Comparison of ENCODE assay signal across 12 cellular contexts in genomic region chr19:15468675-15469512, GRCh38. TPM values are rescaled to one million over a fixed set of nuclear protein-coding genes. Genes with fewer than 3 reads are reported as not detected.
DNase-seq lines count a peak whose midpoint lies in the region; ATAC-seq, FAIRE-seq and TF ChIP-seq lines count a peak whose summit lies in the region.
"Had no signal": no experiment of that assay in that cellular context is flagged by ENCODE, and none has a peak within 500 bp of the region (broad histone marks: within the 10 kb centered on the region; RNA-seq: fewer than 3 reads in every experiment).

No MANE protein-coding gene starts in this region.

- H3K36me3 Mint-ChIP-seq in CD4-positive, CD25-positive, alpha-beta regulatory T cell = peaks cover under 1% of the 10 kb centered on the region
- no peaks in the 10 kb centered on the region; a peak in 1 of 7 replicates for H3K36me3 Mint-ChIP-seq in H9 (ENCODE audit: insufficient read depth in 1 of 3, low read depth in 3 of 3)
- no peaks in the 10 kb centered on the region for H3K36me3 Mint-ChIP-seq in natural killer cell treated with Interleukin-12 subunit alpha and Interleukin-12 subunit beta and Interleukin-15 and Interleukin-18, amount 100 ng/mL, for 72 hours

- H3K4me3 Mint-ChIP-seq in CD4-positive, CD25-positive, alpha-beta regulatory T cell = peak overlapping the region; percentile 34 to 92 (median 90)
- peak overlapping the region in 1 of 2 experiments; percentile 81; a peak in 4 of 5 replicates for H3K4me3 Mint-ChIP-seq in H9
- H3K4me3 Mint-ChIP-seq in natural killer cell treated with Interleukin-12 subunit alpha and Interleukin-12 subunit beta and Interleukin-15 and Interleukin-18, amount 100 ng/mL, for 72 hours = peak overlapping the region; percentile 80

- no peak overlapping the region for H3K9ac ChIP-seq in H9 (ENCODE audit: extremely low read depth, insufficient read length, low read length)
- H3K9ac ChIP-seq in GM12878 (ENCODE audit: control insufficient read depth, insufficient read depth, low read length) = no peak overlapping the region

- POLR2A ChIA-PET in GM12878 (lab: Charles Lee) = no interaction called here

- BruUV-seq in GM12878 (replicated peaks; lab: Mats Ljungman, UMichigan) = no TSS peak

- in situ Hi-C loops in GM12878 (cut with MboI) = no loop called here

- H4K91ac ChIP-seq in H9 (ENCODE audit: insufficient read length, low read depth, low read length) = no peak overlapping the region

- H3K27me3 ChIP-seq in CD4-positive, CD25-positive, alpha-beta regulatory T cell (ENCODE audit: control insufficient read depth, insufficient read depth, low read length) = no peaks in the 10 kb centered on the region
- peaks cover 11% of the 10 kb centered on the region; the same call in 1 of the 2 replicates for H3K27me3 ChIP-seq in H9 (ENCODE audit: insufficient read depth, low read length)
- H3K27me3 ChIP-seq in GM12878 (replicated peaks in 1 of 2; ENCODE audit: control insufficient read depth in 2 of 2, insufficient read depth in 2 of 2, low read length in 1 of 2) = no peaks in the 10 kb centered on the region

- H3K79me2 ChIP-seq in H9 (ENCODE audit: insufficient read depth, low read length) (no peaks in the 10 kb centered on the region), GM12878 (ENCODE audit: control insufficient read depth, insufficient read depth, low read length) (peaks cover 9% of the 10 kb centered on the region)

- H2BK5ac ChIP-seq in H9 (ENCODE audit: insufficient read length, low read length) = no peak overlapping the region

- H3K79me1 ChIP-seq in H9 (ENCODE audit: insufficient read depth, low read depth, low read length, poor library complexity, severe bottlenecking) = no peaks in the 10 kb centered on the region

- H3K23ac ChIP-seq in H9 (ENCODE audit: insufficient read length, low read depth, low read length) = no peak overlapping the region

- TF ChIP-seq EP300 in GM12878 (IDR thresholded peaks at IDR 0.05; ENCODE audit: borderline replicate concordance in 1 of 2, control insufficient read depth in 1 of 2, low read depth in 2 of 2, low read length in 2 of 2) = no peak

- no peak overlapping the region for H3K4ac ChIP-seq in H9 (ENCODE audit: low read depth, low read length)

- H2BK120ac ChIP-seq in H9 (ENCODE audit: low read depth, low read length, poor library complexity, severe bottlenecking) = no peak overlapping the region

- TF ChIP-seq CTCF in H9 (conservative IDR thresholded peaks at IDR 0.05) = no peak
- no peak for TF ChIP-seq CTCF in GM12878 (IDR thresholded peaks at IDR 0.05 in 2 of 3, conservative IDR thresholded peaks at IDR 0.05 in 1 of 3; ENCODE audit: control insufficient read depth in 2 of 3, extremely low read depth in 1 of 3, insufficient read depth in 1 of 3, low read depth in 3 of 3, low read length in 3 of 3)

- H2AK5ac ChIP-seq in H9 (ENCODE audit: insufficient read length, low read length) = no peak overlapping the region

- H3K18ac ChIP-seq in H9 (ENCODE audit: insufficient read length, low read depth, low read length) = no peak overlapping the region

- TF ChIP-seq RAD21 in GM12878 (IDR thresholded peaks at IDR 0.05; ENCODE audit: insufficient read depth, low read depth, low read length) = no peak

- no peak overlapping the region for H4K8ac ChIP-seq in H9 (replicated peaks; ENCODE audit: insufficient read length, low read depth, low read length)

- no peaks in the 10 kb centered on the region for H3K36me3 ChIP-seq in CD4-positive, CD25-positive, alpha-beta regulatory T cell (ENCODE audit: control insufficient read depth, insufficient read depth, low read length)
- no peaks in the 10 kb centered on the region for H3K36me3 ChIP-seq in GM12878 (ENCODE audit: control insufficient read depth in 2 of 2, insufficient read depth in 2 of 2, low read length in 1 of 2)
- H3K36me3 ChIP-seq: adrenal gland had no signal

- intact Hi-C loops in GM12878 (cut with micrococcal nuclease; ENCODE audit: unreplicated experiment) = loop anchor here (5.0 to 10.0 kb wide), 2 partner anchors 54 to 88 kb away; partner anchors contain the start of gene AKAP8L

- no peak overlapping the region for H3K56ac ChIP-seq in H9 (ENCODE audit: insufficient read length, low read depth, low read length)

- no peak for TF ChIP-seq POLR2A in GM12878 (IDR thresholded peaks at IDR 0.05; ENCODE audit: low read depth, low read length)

- H2BK20ac ChIP-seq in H9 (ENCODE audit: low read depth, low read length, poor library complexity, severe bottlenecking) = no peak overlapping the region

- H3K9me3 ChIP-seq in CD4-positive, CD25-positive, alpha-beta regulatory T cell (ENCODE audit: control insufficient read depth in 2 of 2, low read length in 2 of 2) = no peaks in the 10 kb centered on the region
- H3K9me3 ChIP-seq in H9 (ENCODE audit: control insufficient read depth, low read depth, low read length) = no peaks in the 10 kb centered on the region
- no peaks in the 10 kb centered on the region; the same call in 2 of the 3 replicates for H3K9me3 ChIP-seq in GM12878 (replicated peaks; ENCODE audit: control insufficient read depth, insufficient read depth, low read length)
- H3K9me3 ChIP-seq: adrenal gland had no signal

- RAD21 ChIA-PET in GM12878 (lab: Charles Lee; ENCODE audit: unreplicated experiment) = interaction anchor here (1.0 kb wide), 1 partner anchor 87 kb away, joined by 3 read pairs; no protein-coding TSS in a partner anchor

- peaks cover 0 to 1% (median 0%) of the 10 kb centered on the region in 7 donors for H3K9me3 Mint-ChIP-seq in CD4-positive, CD25-positive, alpha-beta regulatory T cell
- peaks cover 4 to 32% of the 10 kb centered on the region in 2 experiments; a peak in 3 of 5 replicates for H3K9me3 Mint-ChIP-seq in H9
- H3K9me3 Mint-ChIP-seq in natural killer cell treated with Interleukin-12 subunit alpha and Interleukin-12 subunit beta and Interleukin-15 and Interleukin-18, amount 100 ng/mL, for 72 hours = no peaks in the 10 kb centered on the region

- H4K5ac ChIP-seq in H9 (ENCODE audit: insufficient read length, low read depth, low read length) = no peak overlapping the region

- no peak overlapping the region for H3K14ac ChIP-seq in H9 (ENCODE audit: insufficient read depth, low read length)

- no peaks in the 10 kb centered on the region for H3K27me3 Mint-ChIP-seq in CD4-positive, CD25-positive, alpha-beta regulatory T cell
- peaks cover 54% of the 10 kb centered on the region for H3K27me3 Mint-ChIP-seq in H9 (ENCODE audit: low read depth)
- peaks cover 0 to 8% of the 10 kb centered on the region in 2 donors for H3K27me3 Mint-ChIP-seq in natural killer cell treated with Interleukin-12 subunit alpha and Interleukin-12 subunit beta and Interleukin-15 and Interleukin-18, amount 100 ng/mL, for 72 hours

- peak overlapping the region; percentile 77 to 90 (median 78) for H3K27ac Mint-ChIP-seq in CD4-positive, CD25-positive, alpha-beta regulatory T cell
- no peak overlapping the region for H3K27ac Mint-ChIP-seq in H9
- H3K27ac Mint-ChIP-seq in natural killer cell treated with Interleukin-12 subunit alpha and Interleukin-12 subunit beta and Interleukin-15 and Interleukin-18, amount 100 ng/mL, for 72 hours = peak overlapping the region; percentile 22 to 84

- no peak overlapping the region for H3K27ac ChIP-seq in CD4-positive, CD25-positive, alpha-beta regulatory T cell (ENCODE audit: insufficient read depth, low read length, poor library complexity, severe bottlenecking)
- H3K27ac ChIP-seq in H9 (ENCODE audit: insufficient read length, low read depth, low read length) (no peak overlapping the region), GM12878 (ENCODE audit: control insufficient read depth, insufficient read depth) (no peak overlapping the region)
- H3K27ac ChIP-seq: adrenal gland, VCaP had no signal

- H3K23me2 ChIP-seq in H9 (ENCODE audit: insufficient read length, low read depth, low read length, poor library complexity, severe bottlenecking) = no peaks in the 10 kb centered on the region

- H3T11ph ChIP-seq in H9 (ENCODE audit: low read length) = no peak overlapping the region

- H3K4me1 ChIP-seq in CD4-positive, CD25-positive, alpha-beta regulatory T cell (ENCODE audit: control insufficient read depth, insufficient read depth, low read length, poor library complexity, severe bottlenecking) = peaks cover 62% of the 10 kb centered on the region
- no peaks in the 10 kb centered on the region; the same call in 1 of the 2 replicates for H3K4me1 ChIP-seq in H9 (ENCODE audit: insufficient read depth, low read length)
- H3K4me1 ChIP-seq in GM12878 (ENCODE audit: control insufficient read depth, insufficient read depth, low read length) = peaks cover 17% of the 10 kb centered on the region

- CTCF ChIA-PET in GM12878 (lab: Yijun Ruan, JAX) = interaction anchor here (2.1 kb wide), 1 partner anchor 50 kb away, joined by 7 read pairs; the partner anchor contains the start of gene AKAP8L

- H4K20me1 ChIP-seq in H9 (ENCODE audit: control insufficient read depth, insufficient read depth, insufficient read length) (no peaks in the 10 kb centered on the region), GM12878 (ENCODE audit: control insufficient read depth, insufficient read depth) (no peaks in the 10 kb centered on the region)

- H2BK12ac ChIP-seq in H9 (ENCODE audit: insufficient read length, low read depth, low read length) = no peak overlapping the region

- H3K4me2 ChIP-seq in H9 (ENCODE audit: insufficient read depth, insufficient read length, low read length) = peak overlapping the region; percentile 31
- H3K4me2 ChIP-seq in GM12878 (ENCODE audit: control insufficient read depth, insufficient read depth) = peak overlapping the region; percentile 66; the same call in 1 of the 2 replicates

- no peak overlapping the region; the same call in 1 of the 2 replicates for H2BK15ac ChIP-seq in H9 (ENCODE audit: low read depth, low read length)

- SMC1A ChIA-PET in GM12878 (lab: Charles Lee; ENCODE audit: uncharacterized antibody, unreplicated experiment) = interaction anchor here (0.7 kb wide), 1 partner anchor 149 kb away, joined by 4 read pairs; no protein-coding TSS in a partner anchor

- peaks cover 20 to 67% (median 48%) of the 10 kb centered on the region in 4 donors for H3K4me1 Mint-ChIP-seq in CD4-positive, CD25-positive, alpha-beta regulatory T cell
- 0 out of 4 replicates have a peak, but pooled peaks cover 0 to 2% of the 10 kb centered on the region in 2 experiments for H3K4me1 Mint-ChIP-seq in H9
- H3K4me1 Mint-ChIP-seq in natural killer cell treated with Interleukin-12 subunit alpha and Interleukin-12 subunit beta and Interleukin-15 and Interleukin-18, amount 100 ng/mL, for 72 hours (ENCODE audit: low read depth in 2 of 2) = peaks cover 44 to 46% of the 10 kb centered on the region in 2 donors

- no peak for FAIRE-seq in GM12878 (lab: Jason Lieb, UNC)

- WGBS in H9 (ENCODE audit: extremely low coverage, insufficient read length, low lambda C conversion rate) = no CpG with 5 or more reads among the region's 12 CpGs
- WGBS in GM12878 (ENCODE audit: insufficient coverage, insufficient replicate concordance, low lambda C conversion rate, missing lambda C conversion rate) = 67% methylated on average over 12 of the region's 12 CpGs

- H2AFZ ChIP-seq in H9 (ENCODE audit: low read length) (no peak overlapping the region), GM12878 (ENCODE audit: control insufficient read depth, low read depth, low read length) (peak overlapping the region; percentile 16)

- DNase-seq in CD4-positive, CD25-positive, alpha-beta regulatory T cell = no peak
- no peak for DNase-seq in H9
- no peak for DNase-seq in GM12878 (ENCODE audit: low read depth, low spot score)
- DNase-seq in natural killer cell treated with Interleukin-12 subunit alpha and Interleukin-12 subunit beta and Interleukin-15 and Interleukin-18, amount 100 ng/mL, for 72 hours (ENCODE audit: low spot score) = peak; percentile 51
- no peak for DNase-seq in NCI-H1048 (lab: John Stamatoyannopoulos, UW)
- DNase-seq: adrenal gland, Calu3, PC-3 had no signal

- H3K4me3 ChIP-seq in CD4-positive, CD25-positive, alpha-beta regulatory T cell (ENCODE audit: low read depth, low read length) = no peak overlapping the region
- H3K4me3 ChIP-seq in GM12878 = no peak overlapping the region

- no peak for ATAC-seq in CD4-positive, CD25-positive, alpha-beta regulatory T cell (ENCODE audit: low read depth in 2 of 2)
- ATAC-seq in GM12878 (no peak), HG02884 (IDR thresholded peaks at IDR 0.05; ENCODE audit: unreplicated experiment) (no peak), GM19351 (IDR thresholded peaks at IDR 0.05; ENCODE audit: unreplicated experiment) (no peak)
- ATAC-seq in natural killer cell treated with Interleukin-12 subunit alpha and Interleukin-12 subunit beta and Interleukin-15 and Interleukin-18, amount 100 ng/mL, for 72 hours = no peak
- ATAC-seq: PC-3 had no signal

RNA-seq across cellular contexts. Expression of gene RASAL3, which starts 4.5 kb away (rescaled TPM):
- total RNA-seq in CD4-positive, CD25-positive, alpha-beta regulatory T cell = 122 TPM
- 10 to 100 TPM; 25.3 to 64.3 (median 35.6) TPM for polyA plus RNA-seq in CD4-positive, CD25-positive, alpha-beta regulatory T cell
- 0.26 and 1.9 TPM in 2 replicates for total RNA-seq in H9 (2021)
- 25.7 and 51.6 TPM in 2 replicates for total RNA-seq in GM12878 (2013; cell fraction: nucleolus; rRNA removed)
- 35.0 and 48.9 TPM in 2 replicates for total RNA-seq in GM12878 (2014; rRNA removed)
- 17.7 and 19.8 TPM in 2 replicates for total RNA-seq in GM12878 (2014; rRNA removed; fragmentation: Illumina TruSeq; extraction: Trizol)
- total RNA-seq in GM12878 (2021) = 78.5 and 81.3 TPM in 2 replicates
- polyA plus RNA-seq in GM12878 (2011; ENCODE audit: low read depth) = 14.5 TPM
- polyA plus RNA-seq in GM12878 (2011; rRNA removed) = 14.8 and 25.3 TPM in 2 replicates
- polyA plus RNA-seq in GM12878 (2011; cell fraction: cytosol; rRNA removed) = 24.2 and 34.9 TPM in 2 replicates
- polyA plus RNA-seq in GM12878 (2011; cell fraction: nucleus; rRNA removed) = 162 and 199 TPM in 2 replicates
- 46.0 and 47.3 TPM in 2 replicates for polyA plus RNA-seq in GM12878 (2012)
- polyA plus RNA-seq in GM12878 (2014; fragmentation: Illumina TruSeq; extraction: Trizol) = 6.6 and 21.1 TPM in 2 replicates
- 1 to 10 TPM; 1.7 to 9.4 TPM for polyA plus RNA-seq in GM12878 (2014; fragmentation: Nextera tagmentation; extraction: Ambion mirVana)
- polyA plus RNA-seq in GM12878 (2014; rRNA removed) = 46.9 and 58.2 TPM in 2 replicates
- polyA plus RNA-seq in GM12878 (2016; fragmentation: Nextera tagmentation; extraction: Ambion mirVana) = 10 to 100 TPM in 1 of 2 experiments, 1 to 10 TPM in 1; 6.7 to 42.3 TPM
- 30.4 and 38.9 TPM in 2 replicates for polyA minus RNA-seq in GM12878 (2011; rRNA and poly(A)+ RNA removed)
- polyA minus RNA-seq in GM12878 (2011; cell fraction: cytosol; rRNA and poly(A)+ RNA removed) = 16.8 and 18.5 TPM in 2 replicates
- 21.5 and 29.1 TPM in 2 replicates for polyA minus RNA-seq in GM12878 (2011; cell fraction: nucleus; rRNA and poly(A)+ RNA removed)
- total RNA-seq in natural killer cell treated with Interleukin-12 subunit alpha and Interleukin-12 subunit beta and Interleukin-15 and Interleukin-18, amount 100 ng/mL, for 72 hours = 100 to 1,000 TPM; 129 to 158 TPM
- total RNA-seq: Calu3, PC-3 had no signal

RNA-seq across cellular contexts. Expression of gene PGLYRP2, which starts 10.4 kb away (rescaled TPM):
- not detected for total RNA-seq in CD4-positive, CD25-positive, alpha-beta regulatory T cell
- under 1 TPM in 2 of 4 donors, not detected in 2; 0.10 to 0.12 TPM for polyA plus RNA-seq in CD4-positive, CD25-positive, alpha-beta regulatory T cell
- total RNA-seq in H9 (2021) (not detected in 2 replicates), GM12878 (2014; rRNA removed) (0.40 and 0.44 TPM in 2 replicates), GM12878 (2014; rRNA removed; fragmentation: Illumina TruSeq; extraction: Trizol) (not detected in 2 replicates), GM12878 (2021) (0.26 and 0.37 TPM in 2 replicates)
- total RNA-seq in GM12878 (2013; cell fraction: nucleolus; rRNA removed) = 0.17 and 0.20 TPM in 2 replicates
- not detected for polyA plus RNA-seq in GM12878 (2011; ENCODE audit: low read depth)
- polyA plus RNA-seq in GM12878 (2011; rRNA removed) (0.09 and 0.48 TPM in 2 replicates), GM12878 (2014; fragmentation: Illumina TruSeq; extraction: Trizol) (not detected in 2 replicates), GM12878 (2014; fragmentation: Nextera tagmentation; extraction: Ambion mirVana) (not detected), GM12878 (2014; rRNA removed) (0.15 and 0.60 TPM in 2 replicates), GM12878 (2016; fragmentation: Nextera tagmentation; extraction: Ambion mirVana) (under 1 TPM in 1 of 2 experiments, not detected in 1; 0.16 TPM)
- polyA plus RNA-seq in GM12878 (2011; cell fraction: cytosol; rRNA removed) = 0.27 and 0.37 TPM in 2 replicates
- 0.21 and 0.26 TPM in 2 replicates for polyA plus RNA-seq in GM12878 (2011; cell fraction: nucleus; rRNA removed)
- not detected in 2 replicates for polyA plus RNA-seq in GM12878 (2012)
- 0.59 and 1.4 TPM in 2 replicates for polyA minus RNA-seq in GM12878 (2011; rRNA and poly(A)+ RNA removed)
- not detected in 2 replicates for polyA minus RNA-seq in GM12878 (2011; cell fraction: cytosol; rRNA and poly(A)+ RNA removed)
- 0.12 and 0.29 TPM in 2 replicates for polyA minus RNA-seq in GM12878 (2011; cell fraction: nucleus; rRNA and poly(A)+ RNA removed)
- total RNA-seq in natural killer cell treated with Interleukin-12 subunit alpha and Interleukin-12 subunit beta and Interleukin-15 and Interleukin-18, amount 100 ng/mL, for 72 hours = not detected
- total RNA-seq: adrenal gland, Calu3, LHCN-M2, PC-3 had no signal
- polyA plus RNA-seq: adrenal gland had no signal

RNA-seq across cellular contexts. Expression of gene WIZ, which starts 19.1 kb away (rescaled TPM):
- 17.6 TPM for total RNA-seq in CD4-positive, CD25-positive, alpha-beta regulatory T cell
- 1 to 10 TPM in 2 of 4 donors, under 1 TPM in 2; 0.25 to 1.5 (median 0.71) TPM for polyA plus RNA-seq in CD4-positive, CD25-positive, alpha-beta regulatory T cell
- 33.3 and 33.6 TPM in 2 replicates for total RNA-seq in H9 (2021)
- 17.9 and 18.0 TPM in 2 replicates for total RNA-seq in GM12878 (2013; cell fraction: nucleolus; rRNA removed)
- total RNA-seq in GM12878 (2014; rRNA removed) = 4.6 and 4.9 TPM in 2 replicates
- total RNA-seq in GM12878 (2014; rRNA removed; fragmentation: Illumina TruSeq; extraction: Trizol) = 2.6 and 2.9 TPM in 2 replicates
- 23.5 and 26.7 TPM in 2 replicates for total RNA-seq in GM12878 (2021)
- 2.2 TPM for polyA plus RNA-seq in GM12878 (2011; ENCODE audit: low read depth)
- 1.4 and 2.4 TPM in 2 replicates for polyA plus RNA-seq in GM12878 (2011; rRNA removed)
- 3.8 and 6.1 TPM in 2 replicates for polyA plus RNA-seq in GM12878 (2011; cell fraction: cytosol; rRNA removed)
- 20.9 and 28.8 TPM in 2 replicates for polyA plus RNA-seq in GM12878 (2011; cell fraction: nucleus; rRNA removed)
- polyA plus RNA-seq in GM12878 (2012) = 9.9 and 13.9 TPM in 2 replicates
- 1.4 and 4.5 TPM in 2 replicates for polyA plus RNA-seq in GM12878 (2014; fragmentation: Illumina TruSeq; extraction: Trizol)
- polyA plus RNA-seq in GM12878 (2014; fragmentation: Nextera tagmentation; extraction: Ambion mirVana) = under 1 TPM; 0.10 to 0.18 TPM
- polyA plus RNA-seq in GM12878 (2014; rRNA removed) = 19.8 and 24.9 TPM in 2 replicates
- 1 to 10 TPM; 2.0 to 2.6 TPM for polyA plus RNA-seq in GM12878 (2016; fragmentation: Nextera tagmentation; extraction: Ambion mirVana)
- 1.1 and 3.7 TPM in 2 replicates for polyA minus RNA-seq in GM12878 (2011; rRNA and poly(A)+ RNA removed)
- polyA minus RNA-seq in GM12878 (2011; cell fraction: cytosol; rRNA and poly(A)+ RNA removed) = 3.6 and 4.6 TPM in 2 replicates
- 3.5 and 10.1 TPM in 2 replicates for polyA minus RNA-seq in GM12878 (2011; cell fraction: nucleus; rRNA and poly(A)+ RNA removed)
- total RNA-seq in natural killer cell treated with Interleukin-12 subunit alpha and Interleukin-12 subunit beta and Interleukin-15 and Interleukin-18, amount 100 ng/mL, for 72 hours = 10 to 100 TPM; 27.3 to 46.3 TPM

RNA-seq across cellular contexts. Expression of gene CYP4F22, which starts 39.4 kb away (rescaled TPM):
- not detected for total RNA-seq in CD4-positive, CD25-positive, alpha-beta regulatory T cell
- under 1 TPM in 3 of 4 donors, not detected in 1; 0.06 to 0.54 (median 0.21) TPM for polyA plus RNA-seq in CD4-positive, CD25-positive, alpha-beta regulatory T cell
- total RNA-seq in H9 (2021) (not detected in 2 replicates), GM12878 (2014; rRNA removed) (not detected in 2 replicates), GM12878 (2014; rRNA removed; fragmentation: Illumina TruSeq; extraction: Trizol) (not detected in 2 replicates), GM12878 (2021) (not detected in 2 replicates)
- not detected in 2 replicates for total RNA-seq in GM12878 (2013; cell fraction: nucleolus; rRNA removed)
- not detected for polyA plus RNA-seq in GM12878 (2011; ENCODE audit: low read depth)
- polyA plus RNA-seq in GM12878 (2011; rRNA removed) (not detected in 2 replicates), GM12878 (2014; fragmentation: Illumina TruSeq; extraction: Trizol) (not detected in 2 replicates), GM12878 (2014; fragmentation: Nextera tagmentation; extraction: Ambion mirVana) (not detected), GM12878 (2014; rRNA removed) (0.03 TPM in 1 of 2 replicates, not detected in the other), GM12878 (2016; fragmentation: Nextera tagmentation; extraction: Ambion mirVana) (not detected)
- polyA plus RNA-seq in GM12878 (2011; cell fraction: cytosol; rRNA removed) = not detected in 2 replicates
- polyA plus RNA-seq in GM12878 (2011; cell fraction: nucleus; rRNA removed) = not detected in 2 replicates
- not detected in 2 replicates for polyA plus RNA-seq in GM12878 (2012)
- 0.10 TPM in 1 of 2 replicates, not detected in the other for polyA minus RNA-seq in GM12878 (2011; rRNA and poly(A)+ RNA removed)
- not detected in 2 replicates for polyA minus RNA-seq in GM12878 (2011; cell fraction: cytosol; rRNA and poly(A)+ RNA removed)
- polyA minus RNA-seq in GM12878 (2011; cell fraction: nucleus; rRNA and poly(A)+ RNA removed) = not detected in 2 replicates
- total RNA-seq in natural killer cell treated with Interleukin-12 subunit alpha and Interleukin-12 subunit beta and Interleukin-15 and Interleukin-18, amount 100 ng/mL, for 72 hours = under 1 TPM; 0.24 to 0.86 TPM
- total RNA-seq: Calu3, LHCN-M2 had no signal
- polyA plus RNA-seq: adrenal gland had no signal

RNA-seq across cellular contexts. Expression of gene AKAP8L, which starts 50.1 kb away (rescaled TPM):
- 142 TPM for total RNA-seq in CD4-positive, CD25-positive, alpha-beta regulatory T cell
- polyA plus RNA-seq in CD4-positive, CD25-positive, alpha-beta regulatory T cell = 10 to 100 TPM; 30.0 to 41.3 (median 35.9) TPM
- total RNA-seq in H9 (2021) = 110 and 123 TPM in 2 replicates
- 224 and 248 TPM in 2 replicates for total RNA-seq in GM12878 (2013; cell fraction: nucleolus; rRNA removed)
- total RNA-seq in GM12878 (2014; rRNA removed) = 59.8 and 64.3 TPM in 2 replicates
- total RNA-seq in GM12878 (2014; rRNA removed; fragmentation: Illumina TruSeq; extraction: Trizol) = 36.7 and 39.4 TPM in 2 replicates
- 60.3 and 60.5 TPM in 2 replicates for total RNA-seq in GM12878 (2021)
- polyA plus RNA-seq in GM12878 (2011; ENCODE audit: low read depth) = 36.9 TPM
- 29.6 and 42.3 TPM in 2 replicates for polyA plus RNA-seq in GM12878 (2011; rRNA removed)
- 31.0 and 36.5 TPM in 2 replicates for polyA plus RNA-seq in GM12878 (2011; cell fraction: cytosol; rRNA removed)
- 443 and 591 TPM in 2 replicates for polyA plus RNA-seq in GM12878 (2011; cell fraction: nucleus; rRNA removed)
- polyA plus RNA-seq in GM12878 (2012) = 40.3 and 43.0 TPM in 2 replicates
- polyA plus RNA-seq in GM12878 (2014; fragmentation: Illumina TruSeq; extraction: Trizol) = 35.1 and 47.3 TPM in 2 replicates
- polyA plus RNA-seq in GM12878 (2014; fragmentation: Nextera tagmentation; extraction: Ambion mirVana) = 1 to 10 TPM in 1 of 2 experiments, under 1 TPM in 1; 0.66 to 3.8 TPM
- polyA plus RNA-seq in GM12878 (2014; rRNA removed) = 63.6 and 67.0 TPM in 2 replicates
- 10 to 100 TPM; 25.8 to 40.6 TPM for polyA plus RNA-seq in GM12878 (2016; fragmentation: Nextera tagmentation; extraction: Ambion mirVana)
- 57.6 and 57.9 TPM in 2 replicates for polyA minus RNA-seq in GM12878 (2011; rRNA and poly(A)+ RNA removed)
- 15.5 and 16.3 TPM in 2 replicates for polyA minus RNA-seq in GM12878 (2011; cell fraction: cytosol; rRNA and poly(A)+ RNA removed)
- polyA minus RNA-seq in GM12878 (2011; cell fraction: nucleus; rRNA and poly(A)+ RNA removed) = 60.4 and 102 TPM in 2 replicates
- total RNA-seq in natural killer cell treated with Interleukin-12 subunit alpha and Interleukin-12 subunit beta and Interleukin-15 and Interleukin-18, amount 100 ng/mL, for 72 hours = 100 to 1,000 TPM in 1 of 2 donors, 10 to 100 TPM in 1; 72.8 to 123 TPM

Comparison
In these comparisons a context has a peak if more than half of its experiments do, and no peak if none do; other contexts are left out.
1. H3K27ac Mint-ChIP-seq: peak in CD4-positive, CD25-positive, alpha-beta regulatory T cell (3 of 3) and natural killer cell treated with Interleukin-12 subunit alpha and Interleukin-12 subunit beta and Interleukin-15 and Interleukin-18, amount 100 ng/mL, for 72 hours (2 of 2); none in H9 (0 of 3).